Comparison of ENCODE assay signal across 14 cellular contexts in genomic region chr15:64720188-64720587, GRCh38. TPM values are rescaled to one million over a fixed set of nuclear protein-coding genes. Genes with fewer than 3 reads are reported as not detected.
"Had no signal": no experiment of that assay in that cellular context is flagged by ENCODE, and none has a peak within 500 bp of the region (broad histone marks: within the 10 kb centered on the region; RNA-seq: fewer than 3 reads in every experiment).

No MANE protein-coding gene starts in this region.

- H3K4me3 ChIP-seq: ovary, smooth muscle cell had no signal

- H3K27ac ChIP-seq: ovary had no signal

- DNase-seq: activated CD4-positive, alpha-beta T cell treated with anti-CD3 and anti-CD28 coated beads for 48 hours; activated CD8-positive, alpha-beta T cell treated with anti-CD3 and anti-CD28 coated beads, Interleukin-2, amount 10 ng/mL, durations not matched to agents 7 days and 5 days; activated naive CD4-positive, alpha-beta T cell treated with Interleukin-2 at 50 U/mL for 16 hours; central memory CD4-positive, alpha-beta T cell; effector memory CD8-positive, alpha-beta T cell; immature natural killer cell; left colon; mesenchymal stem cell; ovary; substantia nigra; T-cell had no signal

- H3K36me3 ChIP-seq: ovary had no signal

- H3K27me3 ChIP-seq: ovary had no signal

- H3K9me3 ChIP-seq: ovary had no signal

- ATAC-seq: activated CD8-positive, alpha-beta T cell treated with anti-CD3 and anti-CD28 coated beads, Interleukin-2, amount 10 ng/mL, durations not matched to agents 7 days and 5 days; effector memory CD8-positive, alpha-beta T cell; left colon; stimulated activated memory B cell treated with anti-CD40 and anti-IgM and Interleukin-4, amounts not matched to agents 10 μg/mL and 1 μg/mL and 100 μg/mL, for 72 hours; T-cell had no signal

RNA-seq across cellular contexts. Expression of gene RBPMS2, which starts 55.2 kb away (rescaled TPM):
- total RNA-seq: activated CD8-positive, alpha-beta T cell treated with anti-CD3 and anti-CD28 coated beads, Interleukin-2, amount 10 ng/mL, durations not matched to agents 7 days and 5 days had no signal
- polyA plus RNA-seq: neural cell had no signal
